ENCODE assay signal across 15 cellular contexts in the genomic region with DNA sequence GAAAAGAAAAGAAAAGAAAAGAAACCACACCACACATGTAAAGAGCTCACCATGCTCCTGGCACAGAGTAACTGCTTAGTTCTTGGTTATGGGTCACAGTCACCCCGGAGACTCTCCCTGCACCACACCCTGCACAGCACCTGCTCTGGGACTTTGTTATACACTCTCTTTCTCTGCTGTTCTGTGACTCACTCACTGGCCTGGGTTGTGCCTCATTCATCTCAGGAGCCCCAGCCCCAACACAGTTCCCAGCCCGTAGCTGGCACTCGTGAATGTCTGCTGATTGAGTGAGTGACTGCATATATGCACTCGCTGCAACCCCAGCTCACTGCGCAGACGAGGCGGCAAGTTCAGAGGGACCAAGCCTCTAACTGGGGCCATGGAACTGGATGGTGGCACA. TPM values are rescaled to one million over a fixed set of nuclear protein-coding genes. Genes with fewer than 3 reads are reported as not detected.
DNase-seq lines count a peak whose midpoint lies in the region; ATAC-seq and TF ChIP-seq lines count a peak whose summit lies in the region.
"Had no signal": no experiment of that assay in that cellular context is flagged by ENCODE, and none has a peak within 500 bp of the region (broad histone marks: within the 10 kb centered on the region; RNA-seq: fewer than 3 reads in every experiment).

No MANE protein-coding gene starts in this region.

- H3K36me3 Mint-ChIP-seq in type B pancreatic cell: no peaks in the 10 kb centered on the region
- no peaks in the 10 kb centered on the region for H3K36me3 Mint-ChIP-seq in CD4-positive, alpha-beta memory T cell

- H3K9me3 Mint-ChIP-seq in type B pancreatic cell: no peaks in the 10 kb centered on the region
- no peaks in the 10 kb centered on the region for H3K9me3 Mint-ChIP-seq in CD4-positive, alpha-beta memory T cell

- H3K27ac Mint-ChIP-seq in type B pancreatic cell: no peak overlapping the region
- no peak overlapping the region for H3K27ac Mint-ChIP-seq in CD4-positive, alpha-beta memory T cell

- POLR2A ChIA-PET in CD4-positive, alpha-beta memory T cell (lab: Charles Lee; ENCODE audit: partially characterized antibody): no interaction called here

- peak; percentile 90 for ATAC-seq in left colon

- DNase-seq in LHCN-M2 (ENCODE audit: low read depth) (peak; percentile 42), SJCRH30 (peak; percentile 24 to 43), left colon (no peak), type B pancreatic cell (ENCODE audit: extremely low spot score, unreplicated experiment) (peak; percentile 58), NCI-H226 (no peak), OCI-M2 (lab: John Stamatoyannopoulos, UW; ENCODE audit: unreplicated experiment) (no peak)
- no peak for DNase-seq in CD4-positive, alpha-beta memory T cell
- DNase-seq in activated effector memory CD4-positive, alpha-beta T cell treated with Interleukin-2 at 50 U/mL for 16 hours: no peak
- DNase-seq: EL, GOT3, MV-4-11, NCI-H146, NCI-H2107, NCI-H446, SHP77 had no signal

- no peaks in the 10 kb centered on the region for H3K36me3 ChIP-seq in SJCRH30
- H3K36me3 ChIP-seq in CD4-positive, alpha-beta memory T cell (ENCODE audit: insufficient read depth, low read length): no peaks in the 10 kb centered on the region

- no peaks in the 10 kb centered on the region for H3K4me1 ChIP-seq in SJCRH30
- H3K4me1 ChIP-seq in CD4-positive, alpha-beta memory T cell (ENCODE audit: insufficient read depth, low read length): no peaks in the 10 kb centered on the region

- no peaks in the 10 kb centered on the region for H3K9me3 ChIP-seq in SJCRH30 (replicated peaks)
- H3K9me3 ChIP-seq in CD4-positive, alpha-beta memory T cell (ENCODE audit: control insufficient read depth in 1 of 2, low read length in 2 of 2): no peaks in the 10 kb centered on the region

- no peak overlapping the region for H3K27ac ChIP-seq in SJCRH30
- no peak overlapping the region for H3K27ac ChIP-seq in CD4-positive, alpha-beta memory T cell (ENCODE audit: low read depth, low read length)

- TF ChIP-seq CTCF in type B pancreatic cell (conservative IDR thresholded peaks at IDR 0.05): no peak

- intact Hi-C loops in left colon (cut with DNase I, micrococcal nuclease): no loop called here
- intact Hi-C loops in CD4-positive, alpha-beta memory T cell (cut with micrococcal nuclease): no loop called here

- H3K27me3 Mint-ChIP-seq in type B pancreatic cell: peaks cover 2% of the 10 kb centered on the region
- H3K27me3 Mint-ChIP-seq in CD4-positive, alpha-beta memory T cell: peaks cover 12 to 28% of the 10 kb centered on the region in 2 donors

- no peak overlapping the region for H3K4me3 Mint-ChIP-seq in type B pancreatic cell
- H3K4me3 Mint-ChIP-seq in CD4-positive, alpha-beta memory T cell: no peak overlapping the region

- H3K4me1 Mint-ChIP-seq in type B pancreatic cell (ENCODE audit: unreplicated experiment): peaks cover 11% of the 10 kb centered on the region
- peaks cover 0 to 4% (median 0%) of the 10 kb centered on the region in 4 donors for H3K4me1 Mint-ChIP-seq in CD4-positive, alpha-beta memory T cell

- H3K4me3 ChIP-seq in SJCRH30: no peak overlapping the region
- H3K4me3 ChIP-seq in CD4-positive, alpha-beta memory T cell (ENCODE audit: low read length in 2 of 2): no peak overlapping the region

- peaks cover 8% of the 10 kb centered on the region; the same call in 1 of the 2 replicates for H3K27me3 ChIP-seq in SJCRH30
- no peaks in the 10 kb centered on the region for H3K27me3 ChIP-seq in CD4-positive, alpha-beta memory T cell (ENCODE audit: insufficient read depth, low read length)

- CTCF ChIA-PET in CD4-positive, alpha-beta memory T cell (lab: Charles Lee; ENCODE audit: partially characterized antibody): no interaction called here

RNA-seq across cellular contexts. Expression of a gene that starts 22.9 kb away (rescaled TPM):
- total RNA-seq in LHCN-M2 (2014; rRNA removed) (6.4 and 8.7 TPM in 2 replicates), left colon (10 to 100 TPM; 18.4 to 20.0 TPM), type B pancreatic cell (ENCODE audit: low replicate concordance) (22.4 and 32.5 TPM in 2 replicates)
- 2.8 TPM for polyA plus RNA-seq in LHCN-M2 (2012)
- 19.2 and 22.5 TPM in 2 replicates for total RNA-seq in SJCRH30 (2014; rRNA removed; shearing (Covaris generic))
- 10 to 100 TPM; 39.2 to 40.8 TPM for total RNA-seq in CD4-positive, alpha-beta memory T cell
- 1 to 10 TPM; 5.0 to 7.8 TPM for polyA plus RNA-seq in CD4-positive, alpha-beta memory T cell

Comparison
In these comparisons a context has a peak if more than half of its experiments do, and no peak if none do; other contexts are left out.
1. DNase-seq: peak in LHCN-M2 (single experiment), SJCRH30 (2 of 2) and type B pancreatic cell (single experiment); none in left colon (0 of 2), CD4-positive, alpha-beta memory T cell (0 of 5), NCI-H226 (single experiment), activated effector memory CD4-positive, alpha-beta T cell treated with Interleukin-2 at 50 U/mL for 16 hours (single experiment) and OCI-M2 (single experiment).